9 cellular contexts compared by ENCODE assay signal in the genomic region with DNA sequence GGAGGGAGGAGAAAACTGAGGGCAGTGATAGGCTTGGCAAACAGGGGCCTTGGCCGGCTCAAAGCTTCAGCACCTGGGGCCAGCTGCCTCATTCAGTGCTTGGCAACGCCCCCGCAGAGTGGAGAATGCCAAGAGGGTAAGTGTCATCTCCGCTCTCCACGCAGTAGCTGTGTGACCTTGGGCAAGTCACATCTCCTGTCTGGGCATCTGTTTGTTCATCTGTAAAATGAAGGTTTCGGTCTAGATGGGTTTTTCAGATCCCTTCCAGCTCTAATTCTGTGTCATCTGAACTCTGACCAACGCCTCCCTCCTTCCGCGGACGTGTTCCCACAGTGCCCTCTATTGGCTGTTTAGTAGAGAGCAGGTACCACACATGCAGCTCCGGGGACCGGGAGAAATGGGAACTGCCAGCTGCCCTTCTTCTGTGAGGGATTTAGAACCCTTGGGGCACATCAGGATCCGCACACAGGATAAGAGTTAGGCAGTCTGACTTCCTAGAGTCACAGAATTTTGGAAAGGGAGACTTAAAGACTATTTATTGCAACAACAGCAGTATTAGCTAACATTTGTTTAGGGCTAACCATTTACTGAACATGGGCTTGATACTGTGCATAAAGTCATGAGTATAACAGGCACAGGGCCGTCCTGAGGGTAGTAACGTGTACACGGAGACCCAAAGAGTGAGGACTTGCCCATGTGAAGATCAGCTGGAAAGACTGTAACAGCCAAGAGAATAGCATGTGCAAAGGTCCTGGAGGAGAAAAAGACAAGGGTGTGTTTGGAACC. TPM values are rescaled to one million over a fixed set of nuclear protein-coding genes. Genes with fewer than 3 reads are reported as not detected.
A peak's percentile ranks its signal among the peaks of the same experiment; 100 is the strongest.
DNase-seq lines count a peak whose midpoint lies in the region; ATAC-seq, FAIRE-seq and TF ChIP-seq lines count a peak whose summit lies in the region.
"Had no signal": no experiment of that assay in that cellular context is flagged by ENCODE, and none has a peak within 500 bp of the region (broad histone marks: within the 10 kb centered on the region; RNA-seq: fewer than 3 reads in every experiment).

No MANE protein-coding gene starts in this region.

- POLR2A ChIA-PET in Panc1 (lab: Charles Lee): interaction anchor here (0.5 kb wide), 1 partner anchor 71 kb away, joined by 5 read pairs; no protein-coding TSS in a partner anchor

- H3K4me2 ChIP-seq in KMS-11: no peak overlapping the region; the same call in 1 of the 2 replicates

- no peaks in the 10 kb centered on the region for H3K36me3 ChIP-seq in BE2C
- H3K36me3 ChIP-seq in KMS-11 (ENCODE audit: insufficient read depth): no peaks in the 10 kb centered on the region
- H3K36me3 ChIP-seq in Panc1 (ENCODE audit: control insufficient read depth, insufficient read depth, low read length): no peaks in the 10 kb centered on the region
- H3K36me3 ChIP-seq: neutrophil had no signal

- no TSS peak for BruUV-seq in Panc1 (replicated peaks; lab: Mats Ljungman, UMichigan)

- FAIRE-seq in GM18507 (lab: Jason Lieb, UNC): peak; percentile 83

- H2AFZ ChIP-seq in KMS-11 (ENCODE audit: low read depth): no peak overlapping the region; the same call in 1 of the 2 replicates

- H3K9ac ChIP-seq in KMS-11: no peak overlapping the region

- H3K27me3 ChIP-seq in BE2C (no peaks in the 10 kb centered on the region), KMS-11 (ENCODE audit: insufficient read depth, low read depth) (no peaks in the 10 kb centered on the region), Panc1 (ENCODE audit: control insufficient read depth, insufficient read depth, low read length) (peaks cover 21% of the 10 kb centered on the region)

- H3K4me3 ChIP-seq in BE2C (ENCODE audit: low read depth, low read length): no peak overlapping the region
- no peak overlapping the region for H3K4me3 ChIP-seq in KMS-11 (IDR thresholded peaks at IDR 0.05; ENCODE audit: insufficient read depth, low read depth, low read length)
- no peak overlapping the region for H3K4me3 ChIP-seq in Panc1 (ENCODE audit: low read depth in 2 of 2, low read length in 2 of 2)
- H3K4me3 ChIP-seq in astrocyte of the spinal cord (ENCODE audit: low read depth, low read length): no peak overlapping the region

- intact Hi-C loops in Panc1 (cut with micrococcal nuclease; ENCODE audit: unreplicated experiment): loop anchor here (1.0 kb wide), 1 partner anchor 393 kb away; no protein-coding TSS in a partner anchor

- in situ Hi-C loops in Panc1 (cut with HindIII; ENCODE audit: low pct_unique_long_range_greater_than_20kb, low sequenced_read_pairs): no loop called here
- in situ Hi-C loops in astrocyte of the spinal cord (cut with HindIII; ENCODE audit: low sequenced_read_pairs): no loop called here

- CTCF ChIA-PET in Panc1 (lab: Charles Lee): interaction anchor here (0.6 to 5.2 kb wide), 14 partner anchors 11 to 401 kb away, joined by 3 to 93 read pairs (median 5); no protein-coding TSS in a partner anchor

- ATAC-seq in Panc1 (peak; percentile 97), HG02642 (IDR thresholded peaks at IDR 0.05; ENCODE audit: poor library complexity, unreplicated experiment) (no peak)

- H3K27ac ChIP-seq in KMS-11: no peak overlapping the region
- H3K27ac ChIP-seq in Panc1 (ENCODE audit: low read length): no peak overlapping the region
- H3K27ac ChIP-seq: neutrophil had no signal

- DNase-seq in BE2C (peak; percentile 52), GM18507 (ENCODE audit: extremely low spot score, insufficient read length, low read depth) (peak; percentile 30), Panc1 (ENCODE audit: low read depth, low spot score) (peak; percentile 43), astrocyte of the spinal cord (ENCODE audit: low read depth, low spot score) (peak; percentile 8), iris pigment epithelial cell (ENCODE audit: low read depth) (peak; percentile 40)
- peak in 2 of 3 experiments; percentile 5 to 21 for DNase-seq in stimulated activated CD4-positive, alpha-beta T cell treated with anti-CD3 and anti-CD28 coated beads, TNF-alpha, amount 100 ng/mL, for 24 hours (ENCODE audit: low read depth in 3 of 3)

- H3K79me2 ChIP-seq in KMS-11 (ENCODE audit: insufficient read depth, low read depth): no peaks in the 10 kb centered on the region

- H3K9me3 ChIP-seq in BE2C (no peaks in the 10 kb centered on the region), Panc1 (ENCODE audit: control insufficient read depth, insufficient read depth, low read depth, low read length) (no peaks in the 10 kb centered on the region)
- H3K9me3 ChIP-seq: neutrophil had no signal

- TF ChIP-seq CTCF in BE2C (IDR thresholded peaks at IDR 0.05; ENCODE audit: low read depth, low read length) (peak; percentile 88), KMS-11 (conservative IDR thresholded peaks at IDR 0.05; ENCODE audit: low read depth, low read length) (peak; percentile 91), Panc1 (IDR thresholded peaks at IDR 0.05) (peak; percentile 95), astrocyte of the spinal cord (IDR thresholded peaks at IDR 0.05; ENCODE audit: low read depth, low read length) (peak; percentile 63)

- H3K4me1 ChIP-seq in BE2C (no peaks in the 10 kb centered on the region), KMS-11 (ENCODE audit: low read depth, poor library complexity, severe bottlenecking) (no peaks in the 10 kb centered on the region), Panc1 (ENCODE audit: control insufficient read depth, insufficient read depth, low read length) (peaks cover 3% of the 10 kb centered on the region; the same call in 1 of the 2 replicates)

- no peaks in the 10 kb centered on the region for H4K20me1 ChIP-seq in KMS-11 (ENCODE audit: insufficient read depth)

RNA-seq across cellular contexts. Expression of a gene that starts 26.8 kb away (rescaled TPM):
- not detected for polyA plus RNA-seq in BE2C (2012; ENCODE audit: insufficient read depth, insufficient read length, low read depth)
- 5.8 TPM for total RNA-seq in Panc1 (2021; ENCODE audit: unreplicated experiment)
- not detected for polyA plus RNA-seq in Panc1 (2012; ENCODE audit: insufficient read length)

RNA-seq across cellular contexts. Expression of a gene that starts 52.0 kb away (rescaled TPM):
- polyA plus RNA-seq in BE2C (2012; ENCODE audit: insufficient read depth, insufficient read length, low read depth): not detected
- not detected for total RNA-seq in Panc1 (2021; ENCODE audit: unreplicated experiment)
- polyA plus RNA-seq in Panc1 (2012; ENCODE audit: insufficient read length): not detected
